33 cellular contexts compared by ENCODE assay signal in the genomic region with DNA sequence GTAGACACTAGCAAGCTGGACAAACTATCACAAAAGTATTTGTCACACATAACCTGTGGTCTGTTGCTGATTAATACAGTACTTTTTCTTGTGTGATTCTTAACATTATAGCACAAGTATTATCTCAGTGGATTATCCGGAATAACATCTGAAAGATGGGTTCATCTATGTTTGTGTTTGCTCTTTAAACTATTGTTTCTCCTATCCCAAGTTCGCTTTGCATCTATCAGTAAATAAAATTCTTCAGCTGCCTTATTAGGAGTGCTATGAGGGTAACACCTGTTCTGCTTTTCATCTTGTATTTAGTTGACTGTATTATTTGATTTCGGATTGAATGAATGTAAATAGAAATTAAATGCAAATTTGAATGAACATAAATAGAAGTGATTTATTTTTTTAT.
"Had no signal": no experiment of that assay in that cellular context is flagged by ENCODE, and none has a peak within 500 bp of the region (broad histone marks: within the 10 kb centered on the region; RNA-seq: fewer than 3 reads in every experiment).

No MANE protein-coding gene starts in this region.

- H3K27me3 Mint-ChIP-seq: activated B cell treated with CpG ODN at 0.5 μM for 24 hours; activated CD4-positive, alpha-beta memory T cell treated with anti-CD3 and anti-CD28 coated beads for 36 hours; activated CD4-positive, alpha-beta T cell treated with anti-CD3 and anti-CD28 coated beads, Interleukin-2, amount 10 ng/mL, durations not matched to agents 24 days and 14 days; activated CD8-positive, alpha-beta T cell treated with anti-CD3 and anti-CD28 coated beads for 36 hours; activated naive CD8-positive, alpha-beta T cell; activated naive CD8-positive, alpha-beta T cell treated with anti-CD3 and anti-CD28 coated beads, Interleukin-2, amount 10 ng/mL, durations not matched to agents 7 days and 5 days; activated naive CD8-positive, alpha-beta T cell treated with anti-CD3 and anti-CD28 coated beads, Interleukin-2, amount 50 U/mL, for 24 hours; activated T-cell treated with anti-CD3 and anti-CD28 coated beads, Interleukin-2, amount 50 U/mL, for 24 hours; brain; central memory CD8-positive, alpha-beta T cell had no signal

- H3K9me3 Mint-ChIP-seq: activated B cell treated with CpG ODN at 0.5 μM for 24 hours; activated CD4-positive, alpha-beta memory T cell treated with anti-CD3 and anti-CD28 coated beads for 36 hours; activated CD4-positive, alpha-beta T cell treated with anti-CD3 and anti-CD28 coated beads, Interleukin-2, amount 10 ng/mL, durations not matched to agents 24 days and 14 days; activated CD8-positive, alpha-beta T cell treated with anti-CD3 and anti-CD28 coated beads for 36 hours; activated naive CD4-positive, alpha-beta T cell treated with anti-CD3 and anti-CD28 coated beads for 36 hours; activated naive CD8-positive, alpha-beta T cell treated with anti-CD3 and anti-CD28 coated beads, Interleukin-2, amount 10 ng/mL, durations not matched to agents 7 days and 5 days; activated naive CD8-positive, alpha-beta T cell treated with anti-CD3 and anti-CD28 coated beads, Interleukin-2, amount 50 U/mL, for 24 hours; activated T-cell treated with anti-CD3 and anti-CD28 coated beads, Interleukin-2, amount 50 U/mL, for 24 hours; activated T-helper 2 cell treated with anti-CD3 and anti-CD28 coated beads, Interferon-gamma antibody, Interleukin-2, Interleukin-4, amounts not matched to agents 10 μg/mL and 5 μg/mL and 100 μg/mL, durations not matched to agents 14 hours and 24 hours and 36 hours; brain; central memory CD8-positive, alpha-beta T cell; T-helper 1 cell treated with Interleukin-12 subunit alpha and Interleukin-12 subunit beta and Interleukin-4 antibody, amounts not matched to agents 30 μg/mL and 1 μg/mL, for 36 hours; T-helper 2 cell treated with Interferon-gamma antibody and Interleukin-4, amounts not matched to agents 5 μg/mL and 100 μg/mL, for 36 hours had no signal

- ATAC-seq: activated CD8-positive, alpha-beta T cell treated with anti-CD3 and anti-CD28 coated beads for 36 hours; activated naive CD8-positive, alpha-beta T cell treated with anti-CD3 and anti-CD28 coated beads, Interleukin-2, amount 50 U/mL, for 24 hours had no signal

- H3K4me1 Mint-ChIP-seq: brain had no signal

- DNase-seq: activated B cell treated with CpG ODN at 0.5 μM for 24 hours; activated CD4-positive, alpha-beta memory T cell treated with anti-CD3 and anti-CD28 coated beads for 36 hours; activated CD4-positive, alpha-beta T cell treated with anti-CD3 and anti-CD28 coated beads for 4 hours; activated CD4-positive, alpha-beta T cell treated with anti-CD3 and anti-CD28 coated beads, Interleukin-2, amount 10 ng/mL, durations not matched to agents 24 days and 14 days; activated CD4-positive, alpha-beta T cell treated with anti-CD3 and anti-CD28 coated beads, Interleukin-2, amount 50 U/mL, for 1 hour; activated CD4-positive, alpha-beta T cell treated with anti-CD3 and anti-CD28 coated beads, Interleukin-2, amount 50 U/mL, for 4 hours; activated CD4-positive, CD25-positive, alpha-beta regulatory T cell treated with anti-CD3 and anti-CD28 coated beads, Interleukin-2, amount 50 U/mL, for 72 hours; activated CD8-positive, alpha-beta memory T cell treated with anti-CD3 and anti-CD28 coated beads, Interleukin-2, amount 50 U/mL, for 4 hours; activated CD8-positive, alpha-beta T cell treated with anti-CD3 and anti-CD28 coated beads for 36 hours; activated effector memory CD4-positive, alpha-beta T cell treated with Interleukin-2 at 50 U/mL for 16 hours; activated gamma-delta T cell; activated naive CD4-positive, alpha-beta T cell treated with anti-CD3 and anti-CD28 coated beads for 36 hours; activated naive CD4-positive, alpha-beta T cell treated with anti-CD3 and anti-CD28 coated beads, Interleukin-2, amount 50 U/mL, for 16 hours; activated naive CD8-positive, alpha-beta T cell treated with anti-CD3 and anti-CD28 coated beads, Interleukin-2, amount 10 ng/mL, durations not matched to agents 7 days and 5 days; activated naive CD8-positive, alpha-beta T cell treated with anti-CD3 and anti-CD28 coated beads, Interleukin-2, amount 50 U/mL, for 24 hours; activated T-cell treated with anti-CD3 and anti-CD28 coated beads, Interleukin-2, amount 50 U/mL, for 24 hours; activated T-cell treated with anti-CD3 and anti-CD28 coated beads, Interleukin-2, amount 50 U/mL, for 48 hours; amygdala; anterior cingulate cortex; caudate nucleus; cerebellar nuclear complex; T-helper 1 cell; T-helper 2 cell; T-helper 9 cell had no signal

- H3K27ac Mint-ChIP-seq: activated B cell treated with CpG ODN at 0.5 μM for 24 hours; activated CD4-positive, alpha-beta T cell treated with anti-CD3 and anti-CD28 coated beads, Interleukin-2, amount 10 ng/mL, durations not matched to agents 24 days and 14 days; activated CD8-positive, alpha-beta T cell treated with anti-CD3 and anti-CD28 coated beads for 36 hours; activated naive CD8-positive, alpha-beta T cell treated with anti-CD3 and anti-CD28 coated beads, Interleukin-2, amount 10 ng/mL, durations not matched to agents 7 days and 5 days; activated naive CD8-positive, alpha-beta T cell treated with anti-CD3 and anti-CD28 coated beads, Interleukin-2, amount 50 U/mL, for 24 hours; brain; T-helper 1 cell treated with Interleukin-12 subunit alpha and Interleukin-12 subunit beta and Interleukin-4 antibody, amounts not matched to agents 30 μg/mL and 1 μg/mL, for 36 hours; T-helper 2 cell treated with Interferon-gamma antibody and Interleukin-4, amounts not matched to agents 5 μg/mL and 100 μg/mL, for 36 hours had no signal

- H3K27ac ChIP-seq: ascending aorta, VCaP had no signal

- H3K4me1 ChIP-seq: ascending aorta had no signal

- H3K4me3 Mint-ChIP-seq: activated B cell treated with CpG ODN at 0.5 μM for 24 hours; activated CD4-positive, alpha-beta memory T cell treated with anti-CD3 and anti-CD28 coated beads for 36 hours; activated CD4-positive, alpha-beta T cell treated with anti-CD3 and anti-CD28 coated beads, Interleukin-2, amount 10 ng/mL, durations not matched to agents 24 days and 14 days; activated CD8-positive, alpha-beta T cell treated with anti-CD3 and anti-CD28 coated beads for 36 hours; activated naive CD4-positive, alpha-beta T cell treated with anti-CD3 and anti-CD28 coated beads for 36 hours; activated naive CD8-positive, alpha-beta T cell; activated naive CD8-positive, alpha-beta T cell treated with anti-CD3 and anti-CD28 coated beads, Interleukin-2, amount 10 ng/mL, durations not matched to agents 7 days and 5 days; activated naive CD8-positive, alpha-beta T cell treated with anti-CD3 and anti-CD28 coated beads, Interleukin-2, amount 50 U/mL, for 24 hours; activated T-cell treated with anti-CD3 and anti-CD28 coated beads, Interleukin-2, amount 50 U/mL, for 24 hours; brain; central memory CD8-positive, alpha-beta T cell; T-helper 1 cell treated with Interleukin-12 subunit alpha and Interleukin-12 subunit beta and Interleukin-4 antibody, amounts not matched to agents 30 μg/mL and 1 μg/mL, for 36 hours; T-helper 2 cell treated with Interferon-gamma antibody and Interleukin-4, amounts not matched to agents 5 μg/mL and 100 μg/mL, for 36 hours had no signal

- H3K4me3 ChIP-seq: ascending aorta, cardiac muscle cell had no signal

- H3K9me3 ChIP-seq: ascending aorta had no signal
